ENCODE assay signal across 18 cellular contexts in genomic region chr12:6097384-6097783, GRCh38. TPM values are rescaled to one million over a fixed set of nuclear protein-coding genes. Genes with fewer than 3 reads are reported as not detected.
A peak's percentile ranks its signal among the peaks of the same experiment; 100 is the strongest.
DNase-seq lines count a peak whose midpoint lies in the region; ATAC-seq and TF ChIP-seq lines count a peak whose summit lies in the region.
"Had no signal": no experiment of that assay in that cellular context is flagged by ENCODE, and none has a peak within 500 bp of the region (broad histone marks: within the 10 kb centered on the region; RNA-seq: fewer than 3 reads in every experiment).

No MANE protein-coding gene starts in this region.

- H3K27ac Mint-ChIP-seq in activated naive CD8-positive, alpha-beta T cell treated with anti-CD3 and anti-CD28 coated beads, Interleukin-2, amount 10 ng/mL, durations not matched to agents 7 days and 5 days: no peak overlapping the region
- H3K27ac Mint-ChIP-seq in activated naive CD8-positive, alpha-beta T cell treated with anti-CD3 and anti-CD28 coated beads for 36 hours: no peak overlapping the region
- H3K27ac Mint-ChIP-seq: activated T-cell treated with anti-CD3 and anti-CD28 coated beads, Interleukin-2, amount 50 U/mL, for 24 hours; CD4-positive, alpha-beta memory T cell; effector memory CD8-positive, alpha-beta T cell had no signal

- H3K36me3 Mint-ChIP-seq in activated naive CD8-positive, alpha-beta T cell treated with anti-CD3 and anti-CD28 coated beads, Interleukin-2, amount 10 ng/mL, durations not matched to agents 7 days and 5 days: no peaks in the 10 kb centered on the region
- no peaks in the 10 kb centered on the region for H3K36me3 Mint-ChIP-seq in activated naive CD8-positive, alpha-beta T cell treated with anti-CD3 and anti-CD28 coated beads for 36 hours
- H3K36me3 Mint-ChIP-seq: CD4-positive, alpha-beta memory T cell had no signal

- no peak for DNase-seq in activated naive CD8-positive, alpha-beta T cell treated with anti-CD3 and anti-CD28 coated beads, Interleukin-2, amount 10 ng/mL, durations not matched to agents 7 days and 5 days
- DNase-seq in activated naive CD8-positive, alpha-beta T cell treated with anti-CD3 and anti-CD28 coated beads for 36 hours: no peak
- DNase-seq in fibroblast of mammary gland (ENCODE audit: low read depth) (peak; percentile 87), NCI-H82 treated with DMSO at 0.1 percent for 48 hours (lab: John Stamatoyannopoulos, UW; ENCODE audit: unreplicated experiment) (no peak), omental fat pad (ENCODE audit: low spot score) (no peak)
- DNase-seq: activated T-cell treated with anti-CD3 and anti-CD28 coated beads, Interleukin-2, amount 50 U/mL, for 24 hours; CD4-positive, alpha-beta memory T cell; effector memory CD8-positive, alpha-beta T cell; mucosa of descending colon; NCI-H1417 treated with DMSO at 0.1 percent for 48 hours; NCI-H345; stimulated activated CD4-positive, alpha-beta T cell treated with anti-CD3 and anti-CD28 coated beads, Interleukin-4, amount 100 ng/mL, for 24 hours had no signal

- no peak for ATAC-seq in activated naive CD8-positive, alpha-beta T cell treated with anti-CD3 and anti-CD28 coated beads, Interleukin-2, amount 10 ng/mL, durations not matched to agents 7 days and 5 days (ENCODE audit: low read depth)
- ATAC-seq in SK-N-SH treated with all-trans-retinoic acid at 6 μM for 48 hours (peak; percentile 13; the same call in 2 of the 3 replicates), HG03442 (IDR thresholded peaks at IDR 0.05; ENCODE audit: unreplicated experiment) (no peak), HG02938 (IDR thresholded peaks at IDR 0.05; ENCODE audit: unreplicated experiment) (no peak), omental fat pad (ENCODE audit: low FRiP score) (no peak)
- ATAC-seq: effector memory CD8-positive, alpha-beta T cell; mucosa of descending colon had no signal

- H3K4me1 Mint-ChIP-seq in activated naive CD8-positive, alpha-beta T cell treated with anti-CD3 and anti-CD28 coated beads, Interleukin-2, amount 10 ng/mL, durations not matched to agents 7 days and 5 days: peaks cover 13% of the 10 kb centered on the region
- no peaks in the 10 kb centered on the region for H3K4me1 Mint-ChIP-seq in activated naive CD8-positive, alpha-beta T cell treated with anti-CD3 and anti-CD28 coated beads for 36 hours
- H3K4me1 Mint-ChIP-seq: CD4-positive, alpha-beta memory T cell; central memory CD8-positive, alpha-beta T cell had no signal

- peaks cover 6% of the 10 kb centered on the region for H3K27me3 Mint-ChIP-seq in activated naive CD8-positive, alpha-beta T cell treated with anti-CD3 and anti-CD28 coated beads, Interleukin-2, amount 10 ng/mL, durations not matched to agents 7 days and 5 days
- no peaks in the 10 kb centered on the region for H3K27me3 Mint-ChIP-seq in activated naive CD8-positive, alpha-beta T cell treated with anti-CD3 and anti-CD28 coated beads for 36 hours

- H3K4me3 ChIP-seq in fibroblast of mammary gland (ENCODE audit: control insufficient read depth, low read depth, low read length): no peak overlapping the region
- H3K4me3 ChIP-seq: HAP-1, mucosa of descending colon, thoracic aorta had no signal

- POLR2A ChIA-PET in activated naive CD8-positive, alpha-beta T cell treated with anti-CD3 and anti-CD28 coated beads, Interleukin-2, amount 10 ng/mL, durations not matched to agents 7 days and 5 days (lab: Charles Lee): no interaction called here

- no peak for TF ChIP-seq CTCF in fibroblast of mammary gland (conservative IDR thresholded peaks at IDR 0.05; ENCODE audit: control insufficient read depth, insufficient read depth, low read depth, low read length)
- TF ChIP-seq CTCF in omental fat pad (IDR thresholded peaks at IDR 0.05): no peak

- no peaks in the 10 kb centered on the region for H3K9me3 Mint-ChIP-seq in activated naive CD8-positive, alpha-beta T cell treated with anti-CD3 and anti-CD28 coated beads, Interleukin-2, amount 10 ng/mL, durations not matched to agents 7 days and 5 days
- no peaks in the 10 kb centered on the region for H3K9me3 Mint-ChIP-seq in activated naive CD8-positive, alpha-beta T cell treated with anti-CD3 and anti-CD28 coated beads for 36 hours
- H3K9me3 Mint-ChIP-seq: activated T-cell treated with anti-CD3 and anti-CD28 coated beads, Interleukin-2, amount 50 U/mL, for 24 hours; central memory CD8-positive, alpha-beta T cell; effector memory CD8-positive, alpha-beta T cell had no signal

- peak overlapping the region; percentile 17 for H3K4me3 Mint-ChIP-seq in activated naive CD8-positive, alpha-beta T cell treated with anti-CD3 and anti-CD28 coated beads, Interleukin-2, amount 10 ng/mL, durations not matched to agents 7 days and 5 days
- no peak overlapping the region for H3K4me3 Mint-ChIP-seq in activated naive CD8-positive, alpha-beta T cell treated with anti-CD3 and anti-CD28 coated beads for 36 hours
- H3K4me3 Mint-ChIP-seq: activated T-cell treated with anti-CD3 and anti-CD28 coated beads, Interleukin-2, amount 50 U/mL, for 24 hours; CD4-positive, alpha-beta memory T cell; central memory CD8-positive, alpha-beta T cell; effector memory CD8-positive, alpha-beta T cell had no signal

TF ChIP-seq in SK-N-SH treated with all-trans-retinoic acid at 6 μM for 48 hours, 23 proteins besides CTCF, POLR2A, EP300 and RAD21:
- TF ChIP-seq PPARA (CRISPR knock-in tag; IDR thresholded peaks at IDR 0.05; ENCODE audit: borderline replicate concordance) (no peak), SNAI2 (CRISPR knock-in tag; IDR thresholded peaks at IDR 0.05) (no peak), ARNTL (CRISPR knock-in tag; IDR thresholded peaks at IDR 0.05; ENCODE audit: borderline replicate concordance, low read depth) (no peak), BACH2 (CRISPR knock-in tag; IDR thresholded peaks at IDR 0.05; ENCODE audit: borderline replicate concordance) (no peak), ZFP30 (CRISPR knock-in tag; IDR thresholded peaks at IDR 0.05) (no peak), CSRNP3 (CRISPR knock-in tag; IDR thresholded peaks at IDR 0.05) (no peak), ZNF8 (CRISPR knock-in tag; IDR thresholded peaks at IDR 0.05) (no peak), OSR1 (CRISPR knock-in tag; IDR thresholded peaks at IDR 0.05) (no peak), CSDC2 (CRISPR knock-in tag; IDR thresholded peaks at IDR 0.05) (no peak), RARB (CRISPR knock-in tag; IDR thresholded peaks at IDR 0.05) (no peak), TSHZ2 (CRISPR knock-in tag; IDR thresholded peaks at IDR 0.05) (no peak), CREB5 (CRISPR knock-in tag; IDR thresholded peaks at IDR 0.05; ENCODE audit: low read depth) (no peak)

RNA-seq across cellular contexts. Expression of gene VWF, which starts 27.1 kb away (rescaled TPM):
- under 1 TPM; 0.23 to 0.44 TPM for total RNA-seq in activated naive CD8-positive, alpha-beta T cell treated with anti-CD3 and anti-CD28 coated beads, Interleukin-2, amount 10 ng/mL, durations not matched to agents 7 days and 5 days
- total RNA-seq in activated naive CD8-positive, alpha-beta T cell treated with anti-CD3 and anti-CD28 coated beads for 36 hours: under 1 TPM; 0.24 to 0.25 TPM
- 1,000 to 10,000 TPM in 1 of 4 donors, 100 to 1,000 TPM in 2, 10 to 100 TPM in 1; 78.4 to 1,203 (median 422) TPM for total RNA-seq in omental fat pad

Comparison
In these comparisons a context has a peak if more than half of its experiments do, and no peak if none do; other contexts are left out.
1. RNA of gene VWF, which starts 27.1 kb away (total RNA-seq): 78.4 to 1,203 TPM in omental fat pad; 0.23 to 0.44 TPM in activated naive CD8-positive, alpha-beta T cell treated with anti-CD3 and anti-CD28 coated beads, Interleukin-2, amount 10 ng/mL, durations not matched to agents 7 days and 5 days and 0.24 to 0.25 TPM in activated naive CD8-positive, alpha-beta T cell treated with anti-CD3 and anti-CD28 coated beads for 36 hours; every median in the first group is over 10 times any median in the second.